In the genomic region with DNA sequence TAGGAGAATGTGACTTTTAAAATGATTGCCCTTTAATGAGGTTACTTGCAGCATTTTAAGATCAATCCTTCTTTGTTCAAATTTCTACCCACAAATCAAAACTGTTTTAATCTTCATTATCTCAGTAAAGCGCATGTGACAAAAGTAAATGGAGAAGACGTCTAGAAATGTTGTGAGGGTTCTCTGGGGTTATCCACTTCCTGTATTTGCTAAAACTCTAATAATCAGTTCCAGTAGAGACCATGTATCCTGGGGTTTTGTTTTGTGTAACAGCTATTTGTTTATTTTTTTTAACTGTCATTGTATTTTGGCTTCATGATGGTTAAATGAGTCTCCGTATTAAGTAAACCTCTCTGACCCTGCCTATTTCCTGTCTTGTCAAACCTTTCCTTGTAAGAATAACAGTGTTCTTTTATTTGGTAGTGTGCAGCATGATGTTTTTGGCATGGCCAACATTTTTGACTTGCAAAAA, we compare ENCODE assay signal across 9 cellular contexts.
DNase-seq lines count a peak whose midpoint lies in the region; ATAC-seq, FAIRE-seq and TF ChIP-seq lines count a peak whose summit lies in the region.
"Had no signal": no experiment of that assay in that cellular context is flagged by ENCODE, and none has a peak within 500 bp of the region (broad histone marks: within the 10 kb centered on the region; RNA-seq: fewer than 3 reads in every experiment).

No MANE protein-coding gene starts in this region.

- H3K36me3 Mint-ChIP-seq in stimulated activated memory B cell treated with anti-CD40 and anti-IgM and Interleukin-4, amounts not matched to agents 10 μg/mL and 1 μg/mL and 100 μg/mL, for 72 hours = no peaks in the 10 kb centered on the region

- H3K79me2 ChIP-seq in OCI-LY3 (ENCODE audit: low read length) = no peaks in the 10 kb centered on the region

- no peak overlapping the region for H3K4me3 Mint-ChIP-seq in stimulated activated memory B cell treated with anti-CD40 and anti-IgM and Interleukin-4, amounts not matched to agents 10 μg/mL and 1 μg/mL and 100 μg/mL, for 72 hours
- H3K4me3 Mint-ChIP-seq: activated T-helper 1 cell treated with anti-CD3 and anti-CD28 coated beads, Interleukin-12 subunit alpha, Interleukin-12 subunit beta, Interleukin-2, Interleukin-4 antibody, amounts not matched to agents 30 ng/mL and 10 ng/mL and 1 ng/mL, durations not matched to agents 14 hours and 24 hours and 36 hours had no signal

- H3K4me2 ChIP-seq in OCI-LY3 (ENCODE audit: low read length) = peak overlapping the region; percentile 47

- no peaks in the 10 kb centered on the region for H4K20me1 ChIP-seq in OCI-LY3 (ENCODE audit: insufficient read depth, low read length)

- H3K36me3 ChIP-seq in OCI-LY3 (replicated peaks; ENCODE audit: low read depth, low read length) = no peaks in the 10 kb centered on the region

- H3K27me3 ChIP-seq in OCI-LY3 (ENCODE audit: low read depth, low read length) = no peaks in the 10 kb centered on the region

- peak overlapping the region; percentile 19; the same call in 1 of the 2 replicates for H3K9ac ChIP-seq in OCI-LY3 (ENCODE audit: low read length)

- peak overlapping the region; percentile 73 for H2AFZ ChIP-seq in OCI-LY3 (ENCODE audit: low read depth, low read length)

- ATAC-seq in GM18867 (IDR thresholded peaks at IDR 0.05; ENCODE audit: unreplicated experiment) = peak; percentile 53
- no peak for ATAC-seq in stimulated activated memory B cell treated with anti-CD40 and anti-IgM and Interleukin-4, amounts not matched to agents 10 μg/mL and 1 μg/mL and 100 μg/mL, for 72 hours
- ATAC-seq in HG02763 (IDR thresholded peaks at IDR 0.05; ENCODE audit: unreplicated experiment) = no peak

- TF ChIP-seq CTCF in OCI-LY3 (IDR thresholded peaks at IDR 0.05; ENCODE audit: low read depth, low read length) (no peak), fibroblast of mammary gland (conservative IDR thresholded peaks at IDR 0.05; ENCODE audit: control insufficient read depth, insufficient read depth, low read depth, low read length) (no peak), D721Med (IDR thresholded peaks at IDR 0.05; ENCODE audit: insufficient read depth, missing control alignments) (no peak)

- no peaks in the 10 kb centered on the region for H3K27me3 Mint-ChIP-seq in stimulated activated memory B cell treated with anti-CD40 and anti-IgM and Interleukin-4, amounts not matched to agents 10 μg/mL and 1 μg/mL and 100 μg/mL, for 72 hours

- peak overlapping the region; percentile 11 for H3K27ac Mint-ChIP-seq in stimulated activated memory B cell treated with anti-CD40 and anti-IgM and Interleukin-4, amounts not matched to agents 10 μg/mL and 1 μg/mL and 100 μg/mL, for 72 hours
- H3K27ac Mint-ChIP-seq: activated T-helper 1 cell treated with anti-CD3 and anti-CD28 coated beads, Interleukin-12 subunit alpha, Interleukin-12 subunit beta, Interleukin-2, Interleukin-4 antibody, amounts not matched to agents 30 ng/mL and 10 ng/mL and 1 ng/mL, durations not matched to agents 14 hours and 24 hours and 36 hours had no signal

- H3K4me3 ChIP-seq in OCI-LY3 (ENCODE audit: low read length) (peak overlapping the region; percentile 22), fibroblast of mammary gland (ENCODE audit: control insufficient read depth, low read depth, low read length) (no peak overlapping the region)

- DNase-seq in fibroblast of mammary gland (ENCODE audit: low read depth) = peak; percentile 85
- no peak for DNase-seq in SHP77 (lab: John Stamatoyannopoulos, UW)
- no peak for DNase-seq in stimulated activated CD4-positive, alpha-beta T cell treated with anti-CD3 and anti-CD28 coated beads, Interleukin-2, amount 100 ng/mL, for 48 hours
- DNase-seq in D721Med (ENCODE audit: insufficient read length, low spot score) = no peak

- H3K9me3 Mint-ChIP-seq in stimulated activated memory B cell treated with anti-CD40 and anti-IgM and Interleukin-4, amounts not matched to agents 10 μg/mL and 1 μg/mL and 100 μg/mL, for 72 hours = peaks cover 6% of the 10 kb centered on the region
- H3K9me3 Mint-ChIP-seq: activated T-helper 1 cell treated with anti-CD3 and anti-CD28 coated beads, Interleukin-12 subunit alpha, Interleukin-12 subunit beta, Interleukin-2, Interleukin-4 antibody, amounts not matched to agents 30 ng/mL and 10 ng/mL and 1 ng/mL, durations not matched to agents 14 hours and 24 hours and 36 hours had no signal

- H3K9me3 ChIP-seq in OCI-LY3 (ENCODE audit: insufficient read depth, low read length) = no peaks in the 10 kb centered on the region

- H3K27ac ChIP-seq in OCI-LY3 (ENCODE audit: low read length) = no peak overlapping the region

- peaks cover 24% of the 10 kb centered on the region for H3K4me1 ChIP-seq in OCI-LY3 (ENCODE audit: low read length)

- peaks cover 8% of the 10 kb centered on the region for H3K4me1 Mint-ChIP-seq in stimulated activated memory B cell treated with anti-CD40 and anti-IgM and Interleukin-4, amounts not matched to agents 10 μg/mL and 1 μg/mL and 100 μg/mL, for 72 hours

- FAIRE-seq in D721Med (lab: Jason Lieb, UNC) = no peak
